8 cellular contexts compared by ENCODE assay signal in genomic region chr19:55703790-55704215, GRCh38. TPM values are rescaled to one million over a fixed set of nuclear protein-coding genes. Genes with fewer than 3 reads are reported as not detected.
DNase-seq lines count a peak whose midpoint lies in the region; ATAC-seq and TF ChIP-seq lines count a peak whose summit lies in the region.

No MANE protein-coding gene starts in this region.

- TF ChIP-seq CTCF in HCT116 (IDR thresholded peaks at IDR 0.05 in 2 of 3, conservative IDR thresholded peaks at IDR 0.05 in 1 of 3; ENCODE audit: borderline replicate concordance in 1 of 3, insufficient read depth in 1 of 3, low read depth in 2 of 3, low read length in 2 of 3), result peak; percentile 30 to 97 (median 93); a peak in 4 of 6 replicates
- TF ChIP-seq CTCF in esophagus muscularis mucosa (IDR thresholded peaks at IDR 0.05), result peak; percentile 59 to 95 (median 72)
- no peak for TF ChIP-seq CTCF in omental fat pad (IDR thresholded peaks at IDR 0.05)
- TF ChIP-seq CTCF in vagina (IDR thresholded peaks at IDR 0.05), result peak in 2 of 3 experiments; percentile 38 to 52

- H2AFZ ChIP-seq in HCT116 (ENCODE audit: low read depth, low read length, poor library complexity, severe bottlenecking), result no peak overlapping the region

- intact Hi-C loops in HCT116 (cut with micrococcal nuclease), result loop anchor here (1.0 kb wide), 1 partner anchor 105 kb away; no protein-coding TSS in a partner anchor
- intact Hi-C loops in esophagus muscularis mucosa (cut with DNase I), result no loop called here
- intact Hi-C loops in vagina (cut with DNase I), result no loop called here

- no peaks in the 10 kb centered on the region for H3K9me2 ChIP-seq in HCT116 (ENCODE audit: insufficient read depth)

- no peak for TF ChIP-seq EP300 in esophagus muscularis mucosa (IDR thresholded peaks at IDR 0.05)

- peaks cover 2% of the 10 kb centered on the region for H3K27me3 Mint-ChIP-seq in activated CD4-positive, alpha-beta memory T cell treated with anti-CD3 and anti-CD28 coated beads, Interleukin-2, amount 10 ng/mL, durations not matched to agents 7 days and 5 days

- TF ChIP-seq POLR2A in HCT116 (IDR thresholded peaks at IDR 0.05; ENCODE audit: borderline replicate concordance, extremely low read depth, insufficient read depth, insufficient read length) (no peak), esophagus muscularis mucosa (IDR thresholded peaks at IDR 0.05; ENCODE audit: low read depth) (no peak), vagina (IDR thresholded peaks at IDR 0.05) (no peak)

- CTCF ChIA-PET in HCT116 (lab: Charles Lee), result interaction anchor here (0.9 to 1.6 kb wide), 6 partner anchors 10 to 630 kb away, joined by 3 to 6 read pairs (median 4); no protein-coding TSS in a partner anchor
- CTCF ChIA-PET in activated CD4-positive, alpha-beta memory T cell treated with anti-CD3 and anti-CD28 coated beads, Interleukin-2, amount 10 ng/mL, durations not matched to agents 7 days and 5 days (lab: Charles Lee), result interaction anchor here (0.7 to 2.4 kb wide), 2 partner anchors 10 to 22 kb away, joined by 3 to 8 read pairs; no protein-coding TSS in a partner anchor

- WGBS in esophagus muscularis mucosa, result 39% methylated on average over 27 of the region's 38 CpGs

- H3K36me3 ChIP-seq in HCT116 (ENCODE audit: control insufficient read depth in 1 of 2, insufficient read depth in 2 of 2, low read length in 2 of 2) (peaks cover 2 to 13% of the 10 kb centered on the region in 2 experiments; a peak in 3 of 4 replicates), esophagus muscularis mucosa (peaks cover 4 to 27% (median 18%) of the 10 kb centered on the region in 4 donors), vagina (no peaks in the 10 kb centered on the region)

- BruUV-seq in HCT116 (replicated peaks; lab: Mats Ljungman, UMichigan), result no TSS peak

- H3K27me3 ChIP-seq in HCT116 (ENCODE audit: insufficient read depth, low read length) (0 out of 2 replicates have a peak, but pooled peaks cover 4% of the 10 kb centered on the region), esophagus muscularis mucosa (no peaks in the 10 kb centered on the region), vagina (no peaks in the 10 kb centered on the region)

- H3K4me2 ChIP-seq in HCT116 (ENCODE audit: low read length), result no peak overlapping the region

- no peaks in the 10 kb centered on the region for H3K9me3 ChIP-seq in HCT116 (ENCODE audit: control insufficient read depth in 1 of 2, insufficient read depth in 1 of 2, low read depth in 1 of 2, low read length in 2 of 2)
- no peaks in the 10 kb centered on the region for H3K9me3 ChIP-seq in esophagus muscularis mucosa
- H3K9me3 ChIP-seq in vagina, result no peaks in the 10 kb centered on the region

- H3K4me1 ChIP-seq in HCT116 (ENCODE audit: control insufficient read depth in 1 of 2, insufficient read depth in 2 of 2, low read length in 2 of 2), result no peaks in the 10 kb centered on the region
- H3K4me1 ChIP-seq in esophagus muscularis mucosa, result peaks cover 0 to 8% (median 2%) of the 10 kb centered on the region in 4 donors
- peaks cover 4% of the 10 kb centered on the region for H3K4me1 ChIP-seq in vagina

- POLR2A ChIA-PET in HCT116 (lab: Charles Lee), result no interaction called here
- POLR2A ChIA-PET in activated CD4-positive, alpha-beta memory T cell treated with anti-CD3 and anti-CD28 coated beads, Interleukin-2, amount 10 ng/mL, durations not matched to agents 7 days and 5 days (lab: Charles Lee), result no interaction called here

- H3K27ac Mint-ChIP-seq in activated CD4-positive, alpha-beta memory T cell treated with anti-CD3 and anti-CD28 coated beads, Interleukin-2, amount 10 ng/mL, durations not matched to agents 7 days and 5 days, result no peak overlapping the region

- H3K36me3 Mint-ChIP-seq in activated CD4-positive, alpha-beta memory T cell treated with anti-CD3 and anti-CD28 coated beads, Interleukin-2, amount 10 ng/mL, durations not matched to agents 7 days and 5 days (ENCODE audit: low read depth), result peaks cover 33% of the 10 kb centered on the region

- peak; percentile 4 for DNase-seq in HCT116 (ENCODE audit: low read depth, low spot score)
- peak; percentile 35 for DNase-seq in activated CD4-positive, alpha-beta memory T cell treated with anti-CD3 and anti-CD28 coated beads, Interleukin-2, amount 10 ng/mL, durations not matched to agents 7 days and 5 days
- no peak for DNase-seq in esophagus muscularis mucosa (ENCODE audit: extremely low spot score)
- DNase-seq in omental fat pad (ENCODE audit: low spot score), result no peak
- DNase-seq in vagina (ENCODE audit: extremely low spot score in 2 of 2), result no peak
- no peak for DNase-seq in NCI-H2029 (lab: John Stamatoyannopoulos, UW)

- no peak overlapping the region for H3K4me3 Mint-ChIP-seq in activated CD4-positive, alpha-beta memory T cell treated with anti-CD3 and anti-CD28 coated beads, Interleukin-2, amount 10 ng/mL, durations not matched to agents 7 days and 5 days

- no peaks in the 10 kb centered on the region for H3K9me3 Mint-ChIP-seq in activated CD4-positive, alpha-beta memory T cell treated with anti-CD3 and anti-CD28 coated beads, Interleukin-2, amount 10 ng/mL, durations not matched to agents 7 days and 5 days

- H3K9ac ChIP-seq in HCT116 (ENCODE audit: low read length), result no peak overlapping the region

- no peaks in the 10 kb centered on the region for H4K20me1 ChIP-seq in HCT116 (ENCODE audit: insufficient read depth)

- ATAC-seq in HCT116, result peak; percentile 92
- ATAC-seq in omental fat pad (ENCODE audit: low FRiP score), result peak; percentile 48
- ATAC-seq in GM21825 (IDR thresholded peaks at IDR 0.05; ENCODE audit: unreplicated experiment), result no peak
- no peak for ATAC-seq in GM18519 (IDR thresholded peaks at IDR 0.05; ENCODE audit: low FRiP score, unreplicated experiment)

- H3K27ac ChIP-seq in HCT116 (ENCODE audit: low read depth, low read length) (no peak overlapping the region), esophagus muscularis mucosa (replicated peaks in 1 of 4) (no peak overlapping the region), vagina (no peak overlapping the region)

- TF ChIP-seq RAD21 in HCT116 (IDR thresholded peaks at IDR 0.05; ENCODE audit: low read depth), result peak; percentile 42; the same call in 1 of the 2 replicates

- RAD21 ChIA-PET in HCT116 (lab: Charles Lee; ENCODE audit: low non-redundant PET in 1 of 2, low total read pairs in 2 of 2, uncharacterized antibody in 2 of 2, unreplicated experiment in 2 of 2), result no interaction called here

- H3K4me1 Mint-ChIP-seq in activated CD4-positive, alpha-beta memory T cell treated with anti-CD3 and anti-CD28 coated beads, Interleukin-2, amount 10 ng/mL, durations not matched to agents 7 days and 5 days, result peaks cover 2% of the 10 kb centered on the region

- no peaks in the 10 kb centered on the region for H3K79me2 ChIP-seq in HCT116 (ENCODE audit: insufficient read depth, low read length)

- H3K4me3 ChIP-seq in HCT116 (replicated peaks in 1 of 2; ENCODE audit: low read depth in 1 of 2, low read length in 2 of 2) (no peak overlapping the region), esophagus muscularis mucosa (no peak overlapping the region), vagina (no peak overlapping the region)

TF ChIP-seq in HCT116, 20 proteins besides CTCF, POLR2A, EP300 and RAD21 (continues in another document):
- no peak for TF ChIP-seq SP1 (IDR thresholded peaks at IDR 0.05; ENCODE audit: low read depth)
- TF ChIP-seq ZBTB33 (IDR thresholded peaks at IDR 0.05; ENCODE audit: extremely low read depth, insufficient replicate concordance, low read length), result no peak

RNA-seq across cellular contexts. Expression of gene EPN1, which starts 28.8 kb away (rescaled TPM):
- total RNA-seq in HCT116 (2021; ENCODE audit: unreplicated experiment), result 122 TPM
- polyA plus RNA-seq in HCT116 (2012), result 99.3 and 119 TPM in 2 replicates
- total RNA-seq in activated CD4-positive, alpha-beta memory T cell treated with anti-CD3 and anti-CD28 coated beads, Interleukin-2, amount 10 ng/mL, durations not matched to agents 7 days and 5 days, result 10 to 100 TPM; 63.9 to 64.5 TPM
- total RNA-seq in esophagus muscularis mucosa, result 100 to 1,000 TPM in 2 of 4 donors, 10 to 100 TPM in 2; 30.7 to 176 (median 104) TPM
- 10 to 100 TPM; 56.4 to 82.3 (median 62.0) TPM for total RNA-seq in omental fat pad
- 43.7 TPM for total RNA-seq in vagina

RNA-seq across cellular contexts. Expression of gene NLRP9, which starts 34.4 kb away (rescaled TPM):
- total RNA-seq in HCT116 (2021; ENCODE audit: unreplicated experiment) (not detected), esophagus muscularis mucosa (not detected), omental fat pad (not detected), vagina (not detected)
- polyA plus RNA-seq in HCT116 (2012), result not detected in 2 replicates
- total RNA-seq in activated CD4-positive, alpha-beta memory T cell treated with anti-CD3 and anti-CD28 coated beads, Interleukin-2, amount 10 ng/mL, durations not matched to agents 7 days and 5 days, result not detected

RNA-seq across cellular contexts. Expression of gene U2AF2, which starts 49.0 kb away (rescaled TPM):
- 259 TPM for total RNA-seq in HCT116 (2021; ENCODE audit: unreplicated experiment)
- 199 and 201 TPM in 2 replicates for polyA plus RNA-seq in HCT116 (2012)
- 100 to 1,000 TPM; 204 to 213 TPM for total RNA-seq in activated CD4-positive, alpha-beta memory T cell treated with anti-CD3 and anti-CD28 coated beads, Interleukin-2, amount 10 ng/mL, durations not matched to agents 7 days and 5 days
- total RNA-seq in esophagus muscularis mucosa, result 100 to 1,000 TPM in 2 of 4 donors, 10 to 100 TPM in 2; 80.4 to 122 (median 104) TPM
- 100 to 1,000 TPM in 2 of 4 donors, 10 to 100 TPM in 2; 55.2 to 132 (median 86.1) TPM for total RNA-seq in omental fat pad
- 145 TPM for total RNA-seq in vagina

RNA-seq across cellular contexts. Expression of gene RFPL4A, which starts 55.1 kb away (rescaled TPM):
- total RNA-seq in HCT116 (2021; ENCODE audit: unreplicated experiment) (not detected), esophagus muscularis mucosa (not detected), omental fat pad (not detected), vagina (not detected)
- 0.12 TPM in 1 of 2 replicates, not detected in the other for polyA plus RNA-seq in HCT116 (2012)
- total RNA-seq in activated CD4-positive, alpha-beta memory T cell treated with anti-CD3 and anti-CD28 coated beads, Interleukin-2, amount 10 ng/mL, durations not matched to agents 7 days and 5 days, result not detected

RNA-seq across cellular contexts. Expression of gene CCDC106, which starts 55.8 kb away (rescaled TPM):
- total RNA-seq in HCT116 (2021; ENCODE audit: unreplicated experiment), result 1.0 TPM
- 0.56 and 0.70 TPM in 2 replicates for polyA plus RNA-seq in HCT116 (2012)
- total RNA-seq in activated CD4-positive, alpha-beta memory T cell treated with anti-CD3 and anti-CD28 coated beads, Interleukin-2, amount 10 ng/mL, durations not matched to agents 7 days and 5 days, result 1 to 10 TPM; 3.7 to 3.8 TPM
- 10 to 100 TPM in 3 of 4 donors, 1 to 10 TPM in 1; 9.4 to 22.0 (median 19.2) TPM for total RNA-seq in esophagus muscularis mucosa
- 10 to 100 TPM in 3 of 4 donors, 1 to 10 TPM in 1; 9.8 to 15.2 (median 11.0) TPM for total RNA-seq in omental fat pad
- total RNA-seq in vagina, result 8.3 TPM

Comparison
In these comparisons a context has a peak if more than half of its experiments do, and no peak if none do; other contexts are left out.
1. ATAC-seq: peak in HCT116 (single experiment) and omental fat pad (single experiment); none in GM21825 (single experiment) and GM18519 (single experiment).
2. DNase-seq: peak in HCT116 (single experiment) and activated CD4-positive, alpha-beta memory T cell treated with anti-CD3 and anti-CD28 coated beads, Interleukin-2, amount 10 ng/mL, durations not matched to agents 7 days and 5 days (single experiment); none in esophagus muscularis mucosa (single experiment), omental fat pad (single experiment), vagina (0 of 2) and NCI-H2029 (single experiment).
3. CTCF ChIP-seq: peak in HCT116 (3 of 3), esophagus muscularis mucosa (3 of 3) and vagina (2 of 3); none in omental fat pad (0 of 3).